Comparison of ENCODE assay signal across 12 cellular contexts in the genomic region with DNA sequence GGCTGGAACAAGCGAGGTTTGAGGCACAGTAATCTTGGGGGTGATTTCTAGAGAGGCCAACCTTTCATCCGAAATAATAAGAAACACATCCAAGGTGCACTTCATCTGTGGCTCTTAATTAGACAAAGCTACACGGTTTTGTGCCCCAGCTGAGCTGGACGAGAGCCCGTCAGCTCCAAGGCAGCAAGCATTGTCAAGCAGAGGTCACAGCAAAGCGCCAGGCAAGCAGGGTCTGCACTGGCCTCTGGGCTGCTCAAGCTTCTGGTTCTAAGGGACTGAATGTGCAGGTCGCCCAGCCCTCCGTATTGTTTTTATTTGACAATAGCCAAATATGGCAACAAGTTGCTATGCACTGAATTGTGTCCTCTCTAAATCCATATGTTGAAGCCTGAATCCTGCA.
A peak's percentile ranks its signal among the peaks of the same experiment; 100 is the strongest.
DNase-seq lines count a peak whose midpoint lies in the region; ATAC-seq and TF ChIP-seq lines count a peak whose summit lies in the region.
"Had no signal": no experiment of that assay in that cellular context is flagged by ENCODE, and none has a peak within 500 bp of the region (broad histone marks: within the 10 kb centered on the region; RNA-seq: fewer than 3 reads in every experiment).

No MANE protein-coding gene starts in this region.

- H3K36me3 ChIP-seq in Loucy (ENCODE audit: insufficient read depth, low read length) (no peaks in the 10 kb centered on the region), osteoblast (ENCODE audit: insufficient read depth, low read length) (no peaks in the 10 kb centered on the region)
- H3K36me3 ChIP-seq: prostate gland had no signal

- H3K27me3 ChIP-seq in CD4-positive, alpha-beta T cell (ENCODE audit: control insufficient read depth, insufficient read depth, low read length): no peaks in the 10 kb centered on the region
- H3K27me3 ChIP-seq in Loucy (ENCODE audit: insufficient read depth, low read length, poor library complexity, severe bottlenecking) (no peaks in the 10 kb centered on the region), osteoblast (ENCODE audit: insufficient read depth, low read length) (no peaks in the 10 kb centered on the region)

- H3K4me1 ChIP-seq in Loucy (ENCODE audit: insufficient read depth, low read length, poor library complexity, severe bottlenecking) (peaks cover 78% of the 10 kb centered on the region), osteoblast (ENCODE audit: insufficient read depth, low read length) (peaks cover 41% of the 10 kb centered on the region)
- H3K4me1 ChIP-seq: prostate gland had no signal

- peak overlapping the region; percentile 83 for H3K9ac ChIP-seq in Loucy (ENCODE audit: low read depth, low read length, poor library complexity, severe bottlenecking)

- no peaks in the 10 kb centered on the region for H3K9me3 ChIP-seq in CD4-positive, alpha-beta T cell (ENCODE audit: control insufficient read depth, low read length)
- H3K9me3 ChIP-seq in Loucy (ENCODE audit: insufficient read depth, low read depth, low read length) (no peaks in the 10 kb centered on the region), osteoblast (ENCODE audit: low read depth, low read length) (peaks cover 3% of the 10 kb centered on the region)
- H3K9me3 ChIP-seq: prostate gland had no signal

- H3K79me2 ChIP-seq in Loucy (ENCODE audit: insufficient read depth, low read length): no peaks in the 10 kb centered on the region
- H3K79me2 ChIP-seq in osteoblast (ENCODE audit: insufficient read depth, low read length): no peaks in the 10 kb centered on the region

- H3K36me3 Mint-ChIP-seq in CD4-positive, alpha-beta T cell (ENCODE audit: low read depth): no peaks in the 10 kb centered on the region
- no peaks in the 10 kb centered on the region for H3K36me3 Mint-ChIP-seq in brain

- H3K4me1 Mint-ChIP-seq in CD4-positive, alpha-beta T cell (ENCODE audit: low read depth): peaks cover 44% of the 10 kb centered on the region
- H3K4me1 Mint-ChIP-seq in brain: peaks cover 55% of the 10 kb centered on the region

- no peak for ATAC-seq in CD4-positive, alpha-beta T cell (ENCODE audit: poor library complexity)
- ATAC-seq in HG03520 (IDR thresholded peaks at IDR 0.05; ENCODE audit: unreplicated experiment): no peak
- no peak for ATAC-seq in GM19324 (IDR thresholded peaks at IDR 0.05; ENCODE audit: low FRiP score, unreplicated experiment)
- ATAC-seq: WTC11 had no signal

- POLR2A ChIA-PET in CD4-positive, alpha-beta T cell (lab: Charles Lee): no interaction called here

- H3K4me2 ChIP-seq in Loucy (ENCODE audit: low read depth, low read length, poor library complexity, severe bottlenecking) (peak overlapping the region; percentile 82), osteoblast (ENCODE audit: insufficient read depth, low read length) (peak overlapping the region; percentile 73)

- H3K9me2 ChIP-seq in Loucy (replicated peaks; ENCODE audit: low read depth, low read length): no peaks in the 10 kb centered on the region

- CTCF ChIA-PET in CD4-positive, alpha-beta T cell (lab: Charles Lee): no interaction called here

- intact Hi-C loops in CD4-positive, alpha-beta T cell (cut with DNase I, micrococcal nuclease): loop anchor here in 1 of 2 experiments (5.0 to 10.0 kb wide), 2 partner anchors 66 to 124 kb away; a partner anchor contains a TSS

- peaks cover 16% of the 10 kb centered on the region for H3F3A ChIP-seq in Loucy (ENCODE audit: low read depth)

- DNase-seq in CD4-positive, alpha-beta T cell: no peak
- DNase-seq in osteoblast (ENCODE audit: insufficient read length, low spot score, missing footprints) (no peak), Ammon's horn (ENCODE audit: low spot score) (no peak), NCI-H748 treated with DMSO at 0.1 percent for 48 hours (lab: John Stamatoyannopoulos, UW) (no peak)
- DNase-seq: activated effector memory CD4-positive, alpha-beta T cell treated with anti-CD3 and anti-CD28 coated beads, Interleukin-2, amount 50 U/mL, for 16 hours; midbrain had no signal

- no peak overlapping the region for H3K27ac ChIP-seq in CD4-positive, alpha-beta T cell (ENCODE audit: low read depth, low read length)
- peak overlapping the region; percentile 100 for H3K27ac ChIP-seq in osteoblast (ENCODE audit: low read depth, low read length)

- H3K27me3 Mint-ChIP-seq in CD4-positive, alpha-beta T cell: no peaks in the 10 kb centered on the region
- H3K27me3 Mint-ChIP-seq in brain: no peaks in the 10 kb centered on the region

- H3K4me3 Mint-ChIP-seq in CD4-positive, alpha-beta T cell: no peak overlapping the region
- H3K4me3 Mint-ChIP-seq in brain: peak overlapping the region in 3 of 5 experiments; percentile 8 to 65 (median 33)
- H3K4me3 Mint-ChIP-seq: WTC11 had no signal

- H3K4me3 ChIP-seq in Loucy (ENCODE audit: low read length, poor library complexity, severe bottlenecking) (no peak overlapping the region), osteoblast (ENCODE audit: insufficient read depth, low read length) (no peak overlapping the region)
- H3K4me3 ChIP-seq: prostate gland had no signal

- H4K20me1 ChIP-seq in Loucy (ENCODE audit: insufficient read depth, low read length, poor library complexity, severe bottlenecking): no peaks in the 10 kb centered on the region
- H4K20me1 ChIP-seq in osteoblast (ENCODE audit: insufficient read depth, low read length): no peaks in the 10 kb centered on the region

- H3K9me3 Mint-ChIP-seq in CD4-positive, alpha-beta T cell: no peaks in the 10 kb centered on the region
- peaks cover 2 to 8% (median 5%) of the 10 kb centered on the region in 5 experiments for H3K9me3 Mint-ChIP-seq in brain

- no peak overlapping the region for H2AFZ ChIP-seq in Loucy (ENCODE audit: low read length)
- no peak overlapping the region for H2AFZ ChIP-seq in osteoblast (ENCODE audit: low read length)

- H3K27ac Mint-ChIP-seq in CD4-positive, alpha-beta T cell: peak overlapping the region; percentile 92
- peak overlapping the region; percentile 90 to 98 (median 97) for H3K27ac Mint-ChIP-seq in brain
- H3K27ac Mint-ChIP-seq: WTC11 had no signal

- no peak for TF ChIP-seq CTCF in CD4-positive, alpha-beta T cell (IDR thresholded peaks at IDR 0.05)
- TF ChIP-seq CTCF in Loucy (conservative IDR thresholded peaks at IDR 0.05; ENCODE audit: low read length) (no peak), brain (conservative IDR thresholded peaks at IDR 0.05) (no peak), osteoblast (IDR thresholded peaks at IDR 0.05; ENCODE audit: extremely low read depth, low read depth, low read length) (no peak)
